ENCODE assay signal across 19 cellular contexts in genomic region chr2:240918258-240919091, GRCh38. TPM values are rescaled to one million over a fixed set of nuclear protein-coding genes. Genes with fewer than 3 reads are reported as not detected.
DNase-seq lines count a peak whose midpoint lies in the region; TF ChIP-seq lines count a peak whose summit lies in the region.
"Had no signal": no experiment of that assay in that cellular context is flagged by ENCODE, and none has a peak within 500 bp of the region (broad histone marks: within the 10 kb centered on the region; RNA-seq: fewer than 3 reads in every experiment).

No MANE protein-coding gene starts in this region.

- H3K27me3 Mint-ChIP-seq in endodermal cell (ENCODE audit: insufficient read depth) (peaks cover 12% of the 10 kb centered on the region), MCF 10A (ENCODE audit: insufficient read depth, unreplicated experiment) (no peaks in the 10 kb centered on the region)

- no peak overlapping the region for H3K27ac Mint-ChIP-seq in endodermal cell
- no peak overlapping the region for H3K27ac Mint-ChIP-seq in MCF 10A (ENCODE audit: low read depth, unreplicated experiment)
- H3K27ac Mint-ChIP-seq: stimulated activated memory B cell treated with anti-CD40 and anti-IgM and Interleukin-4, amounts not matched to agents 10 μg/mL and 1 μg/mL and 100 μg/mL, for 72 hours had no signal

- no peak overlapping the region for H3K27ac ChIP-seq in endodermal cell (ENCODE audit: low read depth, low read length)
- H3K27ac ChIP-seq: KMS-11, prostate gland had no signal

- H3K9me3 ChIP-seq in endodermal cell (ENCODE audit: control insufficient read depth, low read length) = no peaks in the 10 kb centered on the region
- H3K9me3 ChIP-seq: prostate gland had no signal

- H3K4me3 Mint-ChIP-seq in endodermal cell (no peak overlapping the region), MCF 10A (ENCODE audit: unreplicated experiment) (no peak overlapping the region)
- H3K4me3 Mint-ChIP-seq: stimulated activated memory B cell treated with anti-CD40 and anti-IgM and Interleukin-4, amounts not matched to agents 10 μg/mL and 1 μg/mL and 100 μg/mL, for 72 hours had no signal

- H3K4me1 Mint-ChIP-seq in endodermal cell (no peaks in the 10 kb centered on the region), MCF 10A (ENCODE audit: insufficient read depth, unreplicated experiment) (peaks cover 10% of the 10 kb centered on the region)

- H3K36me3 ChIP-seq in endodermal cell (ENCODE audit: control insufficient read depth, insufficient read depth, low read length) = no peaks in the 10 kb centered on the region
- H3K36me3 ChIP-seq: prostate gland had no signal

- POLR2A ChIA-PET in MCF 10A (lab: Yijun Ruan, JAX) = no interaction called here

- H3K36me3 Mint-ChIP-seq in endodermal cell (ENCODE audit: low read depth) = no peaks in the 10 kb centered on the region
- peaks cover 6% of the 10 kb centered on the region for H3K36me3 Mint-ChIP-seq in MCF 10A (ENCODE audit: insufficient read depth, unreplicated experiment)
- H3K36me3 Mint-ChIP-seq: stimulated activated memory B cell treated with anti-CD40 and anti-IgM and Interleukin-4, amounts not matched to agents 10 μg/mL and 1 μg/mL and 100 μg/mL, for 72 hours had no signal

- H3K4me1 ChIP-seq in endodermal cell (ENCODE audit: control insufficient read depth, insufficient read depth, low read length) = no peaks in the 10 kb centered on the region
- H3K4me1 ChIP-seq: prostate gland had no signal

- peak; percentile 1 for DNase-seq in stimulated activated CD4-positive, alpha-beta T cell treated with anti-CD3 and anti-CD28 coated beads, Interleukin-4, amount 100 ng/mL, for 1 hour
- DNase-seq in stimulated activated CD4-positive, alpha-beta T cell treated with anti-CD3 and anti-CD28 coated beads, Interleukin-2, amount 100 ng/mL, for 48 hours = no peak
- DNase-seq in endodermal cell (peak; percentile 43), mesenteric fat pad (ENCODE audit: low spot score) (peak; percentile 80), MCF 10A (ENCODE audit: unreplicated experiment) (no peak), GM13976 (ENCODE audit: low spot score) (no peak), NOMO-1 treated with dmso at 0.1 percent for 144 hours (lab: John Stamatoyannopoulos, UW; ENCODE audit: unreplicated experiment) (no peak)
- no peak for DNase-seq in activated T-cell treated with anti-CD3 and anti-CD28 coated beads, Interleukin-2, amount 50 U/mL, for 1 hour
- DNase-seq: NCI-H1436 treated with DMSO at 0.1 percent for 48 hours; NCI-H524 treated with DMSO at 0.1 percent for 48 hours; SHP77 treated with DMSO at 0.1 percent for 48 hours; stimulated activated CD4-positive, alpha-beta T cell treated with anti-CD3 and anti-CD28 coated beads, Interleukin-4, amount 100 ng/mL, for 4 hours had no signal

- BruUV-seq in MCF 10A (replicated peaks; lab: Mats Ljungman, UMichigan) = no TSS peak

- no peak overlapping the region for H3K4me3 ChIP-seq in endodermal cell (ENCODE audit: low read length)
- H3K4me3 ChIP-seq: GM12878, prostate gland had no signal

- in situ Hi-C loops in GM13976 (cut with MboI; ENCODE audit: low sequenced_read_pairs, unreplicated experiment) = no loop called here

- WGBS in endodermal cell (ENCODE audit: insufficient coverage in 1 of 2, insufficient read length in 1 of 2), 2 experiments = 93% methylated on average over 13 to 36 of the region's 36 CpGs

- no peak overlapping the region for H3K9ac ChIP-seq in endodermal cell (ENCODE audit: extremely low read depth, low read length, poor library complexity, severe bottlenecking)
- H3K9ac ChIP-seq: KMS-11 had no signal

- TF ChIP-seq CTCF in endodermal cell (conservative IDR thresholded peaks at IDR 0.05) (no peak), MCF 10A (IDR thresholded peaks at IDR 0.05; ENCODE audit: unreplicated experiment) (no peak), GM13976 (IDR thresholded peaks at IDR 0.05; ENCODE audit: borderline replicate concordance, control extremely low read depth, extremely low read depth, insufficient read depth, missing control alignments) (no peak)

- H3K9me3 Mint-ChIP-seq in endodermal cell = no peaks in the 10 kb centered on the region
- no peaks in the 10 kb centered on the region for H3K9me3 Mint-ChIP-seq in MCF 10A (ENCODE audit: unreplicated experiment)
- H3K9me3 Mint-ChIP-seq: stimulated activated memory B cell treated with anti-CD40 and anti-IgM and Interleukin-4, amounts not matched to agents 10 μg/mL and 1 μg/mL and 100 μg/mL, for 72 hours had no signal

- peaks cover 11% of the 10 kb centered on the region for H3K27me3 ChIP-seq in endodermal cell (ENCODE audit: control insufficient read depth, insufficient read depth, low read length, poor library complexity, severe bottlenecking)

- intact Hi-C loops in MCF 10A (cut with micrococcal nuclease) = no loop called here

- CTCF ChIA-PET in MCF 10A (lab: Yijun Ruan, JAX) = no interaction called here

RNA-seq across cellular contexts. Expression of gene CROCC2, which starts 12.3 kb away (rescaled TPM):
- total RNA-seq in endodermal cell (not detected), mesenteric fat pad (not detected), MCF 10A (2022) (not detected in 2 replicates)
- polyA plus RNA-seq in endodermal cell (2013, experiment 1 of 2) = not detected
- polyA plus RNA-seq in endodermal cell (2013, experiment 2 of 2) = not detected
- total RNA-seq: activated CD8-positive, alpha-beta memory T cell treated with anti-CD3 and anti-CD28 coated beads for 36 hours; GM12878 had no signal
- polyA plus RNA-seq: BJ, GM12878 had no signal

RNA-seq across cellular contexts. Expression of gene MAB21L4, which starts 22.5 kb away (rescaled TPM):
- under 1 TPM in 1 of 2 donors, not detected in 1; 0.31 TPM for total RNA-seq in endodermal cell
- polyA plus RNA-seq in endodermal cell (2013, experiment 1 of 2) = not detected
- not detected for polyA plus RNA-seq in endodermal cell (2013, experiment 2 of 2)
- total RNA-seq in mesenteric fat pad = not detected
- not detected in 2 replicates for total RNA-seq in MCF 10A (2022)
- total RNA-seq: activated CD8-positive, alpha-beta memory T cell treated with anti-CD3 and anti-CD28 coated beads for 36 hours; fibroblast of lung; GM12878 had no signal
- polyA plus RNA-seq: BJ, fibroblast of lung had no signal

RNA-seq across cellular contexts. Expression of gene AGXT, which starts 49.9 kb away (rescaled TPM):
- total RNA-seq in endodermal cell = under 1 TPM in 1 of 2 donors, not detected in 1; 0.31 TPM
- not detected for polyA plus RNA-seq in endodermal cell (2013, experiment 1 of 2)
- polyA plus RNA-seq in endodermal cell (2013, experiment 2 of 2) = not detected
- total RNA-seq in mesenteric fat pad = 0.32 TPM
- not detected in 2 replicates for total RNA-seq in MCF 10A (2022)
- total RNA-seq: activated CD8-positive, alpha-beta memory T cell treated with anti-CD3 and anti-CD28 coated beads for 36 hours; fibroblast of lung; prostate gland had no signal
- polyA plus RNA-seq: BJ, fibroblast of lung, GM12878 had no signal

Comparison
In these comparisons a context has a peak if more than half of its experiments do, and no peak if none do; other contexts are left out.
1. DNase-seq: peak in stimulated activated CD4-positive, alpha-beta T cell treated with anti-CD3 and anti-CD28 coated beads, Interleukin-4, amount 100 ng/mL, for 1 hour (single experiment), endodermal cell (single experiment) and mesenteric fat pad (single experiment); none in stimulated activated CD4-positive, alpha-beta T cell treated with anti-CD3 and anti-CD28 coated beads, Interleukin-2, amount 100 ng/mL, for 48 hours (0 of 2), MCF 10A (single experiment), activated T-cell treated with anti-CD3 and anti-CD28 coated beads, Interleukin-2, amount 50 U/mL, for 1 hour (single experiment), GM13976 (single experiment) and NOMO-1 treated with dmso at 0.1 percent for 144 hours (single experiment).